In the genomic region with DNA sequence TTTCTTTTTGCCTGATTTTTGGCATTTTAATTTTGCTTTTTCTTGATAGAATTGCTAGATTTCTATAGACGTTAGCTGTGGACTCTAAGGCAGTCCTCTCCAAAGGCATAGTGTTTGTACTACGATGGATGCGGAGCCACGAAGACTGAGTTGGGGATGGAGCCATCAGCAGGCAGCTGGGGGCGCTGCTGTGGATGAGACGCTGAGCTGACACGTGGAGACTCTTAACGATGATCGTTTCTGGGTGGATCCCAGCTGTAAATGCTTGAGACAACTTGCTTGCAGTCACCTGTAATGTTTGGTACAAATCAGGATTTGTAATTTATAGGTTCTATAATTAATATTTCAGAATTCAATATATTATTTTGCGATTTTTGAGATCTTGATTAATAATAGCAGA, we compare ENCODE assay signal across 1 cellular context.
TF ChIP-seq lines count a peak whose summit lies in the region.

No MANE protein-coding gene starts in this region.

TF ChIP-seq in K562, 482 proteins besides CTCF, POLR2A, EP300 and RAD21 (continued from another document and continues in another):
- TF ChIP-seq, protein P1, sequence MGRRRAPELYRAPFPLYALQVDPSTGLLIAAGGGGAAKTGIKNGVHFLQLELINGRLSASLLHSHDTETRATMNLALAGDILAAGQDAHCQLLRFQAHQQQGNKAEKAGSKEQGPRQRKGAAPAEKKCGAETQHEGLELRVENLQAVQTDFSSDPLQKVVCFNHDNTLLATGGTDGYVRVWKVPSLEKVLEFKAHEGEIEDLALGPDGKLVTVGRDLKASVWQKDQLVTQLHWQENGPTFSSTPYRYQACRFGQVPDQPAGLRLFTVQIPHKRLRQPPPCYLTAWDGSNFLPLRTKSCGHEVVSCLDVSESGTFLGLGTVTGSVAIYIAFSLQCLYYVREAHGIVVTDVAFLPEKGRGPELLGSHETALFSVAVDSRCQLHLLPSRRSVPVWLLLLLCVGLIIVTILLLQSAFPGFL (CRISPR knock-in tag; IDR thresholded peaks at IDR 0.05) = no peak
- TF ChIP-seq HNRNPH1 (optimal IDR thresholded peaks at IDR 0.05; ENCODE audit: low read depth, low read length) (no peak), ZFP36 (IDR thresholded peaks at IDR 0.05; ENCODE audit: low read depth, low read length, partially characterized antibody) (no peak), ZSCAN32 (CRISPR knock-in tag; IDR thresholded peaks at IDR 0.05) (no peak), IRF2 (CRISPR knock-in tag; IDR thresholded peaks at IDR 0.05) (no peak), ZBTB8A (IDR thresholded peaks at IDR 0.05; ENCODE audit: partially characterized antibody) (no peak), SPI1 (IDR thresholded peaks at IDR 0.05; ENCODE audit: borderline replicate concordance, low read depth, low read length) (no peak), ZNF696 (CRISPR knock-in tag; conservative IDR thresholded peaks at IDR 0.05) (no peak), HNRNPUL1 (IDR thresholded peaks at IDR 0.05; ENCODE audit: low read length) (no peak), ETV6 (IDR thresholded peaks at IDR 0.05; ENCODE audit: borderline replicate concordance in 1 of 2, low read depth in 2 of 2, low read length in 1 of 2) (no peak), ETV6 (CRISPR knock-in tag; IDR thresholded peaks at IDR 0.05; ENCODE audit: borderline replicate concordance) (no peak), RBM39 (optimal IDR thresholded peaks at IDR 0.05; ENCODE audit: low read depth, low read length) (no peak), ZNF431 (CRISPR knock-in tag; IDR thresholded peaks at IDR 0.05) (no peak), NR2C2 (CRISPR knock-in tag; IDR thresholded peaks at IDR 0.05) (no peak), NR2C2 (tag; IDR thresholded peaks at IDR 0.05) (no peak), HLTF (IDR thresholded peaks at IDR 0.05) (no peak), ZNF444 (CRISPR knock-in tag; IDR thresholded peaks at IDR 0.05) (no peak), SUPT5H (IDR thresholded peaks at IDR 0.05) (no peak), SP1 (CRISPR knock-in tag; IDR thresholded peaks at IDR 0.05) (no peak), ZBTB7A (IDR thresholded peaks at IDR 0.05; ENCODE audit: borderline replicate concordance, control insufficient read depth, low read depth, low read length) (no peak), CREB1 (IDR thresholded peaks at IDR 0.05) (peak; percentile 19; the same call in 1 of the 2 replicates), CREB1 (CRISPR knock-in tag; IDR thresholded peaks at IDR 0.05) (no peak; the same call in 1 of the 2 replicates), POLR3G (IDR thresholded peaks at IDR 0.05; ENCODE audit: extremely low read depth, insufficient read length, insufficient replicate concordance) (no peak), HDAC1 (IDR thresholded peaks at IDR 0.05) (peak in 1 of 2 experiments; percentile 43; a peak in 1 of 4 replicates), ARID2 (IDR thresholded peaks at IDR 0.05) (no peak), SRSF3 (IDR thresholded peaks at IDR 0.05; ENCODE audit: insufficient read depth, low read length) (no peak), KLF10 (CRISPR knock-in tag; IDR thresholded peaks at IDR 0.05) (no peak)
- TF ChIP-seq, protein P2, sequence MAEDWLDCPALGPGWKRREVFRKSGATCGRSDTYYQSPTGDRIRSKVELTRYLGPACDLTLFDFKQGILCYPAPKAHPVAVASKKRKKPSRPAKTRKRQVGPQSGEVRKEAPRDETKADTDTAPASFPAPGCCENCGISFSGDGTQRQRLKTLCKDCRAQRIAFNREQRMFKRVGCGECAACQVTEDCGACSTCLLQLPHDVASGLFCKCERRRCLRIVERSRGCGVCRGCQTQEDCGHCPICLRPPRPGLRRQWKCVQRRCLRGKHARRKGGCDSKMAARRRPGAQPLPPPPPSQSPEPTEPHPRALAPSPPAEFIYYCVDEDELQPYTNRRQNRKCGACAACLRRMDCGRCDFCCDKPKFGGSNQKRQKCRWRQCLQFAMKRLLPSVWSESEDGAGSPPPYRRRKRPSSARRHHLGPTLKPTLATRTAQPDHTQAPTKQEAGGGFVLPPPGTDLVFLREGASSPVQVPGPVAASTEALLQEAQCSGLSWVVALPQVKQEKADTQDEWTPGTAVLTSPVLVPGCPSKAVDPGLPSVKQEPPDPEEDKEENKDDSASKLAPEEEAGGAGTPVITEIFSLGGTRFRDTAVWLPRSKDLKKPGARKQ (CRISPR knock-in tag; IDR thresholded peaks at IDR 0.05) = no peak
- TF ChIP-seq, protein P3, sequence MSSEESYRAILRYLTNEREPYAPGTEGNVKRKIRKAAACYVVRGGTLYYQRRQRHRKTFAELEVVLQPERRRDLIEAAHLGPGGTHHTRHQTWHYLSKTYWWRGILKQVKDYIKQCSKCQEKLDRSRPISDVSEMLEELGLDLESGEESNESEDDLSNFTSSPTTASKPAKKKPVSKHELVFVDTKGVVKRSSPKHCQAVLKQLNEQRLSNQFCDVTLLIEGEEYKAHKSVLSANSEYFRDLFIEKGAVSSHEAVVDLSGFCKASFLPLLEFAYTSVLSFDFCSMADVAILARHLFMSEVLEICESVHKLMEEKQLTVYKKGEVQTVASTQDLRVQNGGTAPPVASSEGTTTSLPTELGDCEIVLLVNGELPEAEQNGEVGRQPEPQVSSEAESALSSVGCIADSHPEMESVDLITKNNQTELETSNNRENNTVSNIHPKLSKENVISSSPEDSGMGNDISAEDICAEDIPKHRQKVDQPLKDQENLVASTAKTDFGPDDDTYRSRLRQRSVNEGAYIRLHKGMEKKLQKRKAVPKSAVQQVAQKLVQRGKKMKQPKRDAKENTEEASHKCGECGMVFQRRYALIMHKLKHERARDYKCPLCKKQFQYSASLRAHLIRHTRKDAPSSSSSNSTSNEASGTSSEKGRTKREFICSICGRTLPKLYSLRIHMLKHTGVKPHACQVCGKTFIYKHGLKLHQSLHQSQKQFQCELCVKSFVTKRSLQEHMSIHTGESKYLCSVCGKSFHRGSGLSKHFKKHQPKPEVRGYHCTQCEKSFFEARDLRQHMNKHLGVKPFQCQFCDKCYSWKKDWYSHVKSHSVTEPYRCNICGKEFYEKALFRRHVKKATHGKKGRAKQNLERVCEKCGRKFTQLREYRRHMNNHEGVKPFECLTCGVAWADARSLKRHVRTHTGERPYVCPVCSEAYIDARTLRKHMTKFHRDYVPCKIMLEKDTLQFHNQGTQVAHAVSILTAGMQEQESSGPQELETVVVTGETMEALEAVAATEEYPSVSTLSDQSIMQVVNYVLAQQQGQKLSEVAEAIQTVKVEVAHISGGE (CRISPR knock-in tag; IDR thresholded peaks at IDR 0.05) = no peak
- TF ChIP-seq, protein P4, sequence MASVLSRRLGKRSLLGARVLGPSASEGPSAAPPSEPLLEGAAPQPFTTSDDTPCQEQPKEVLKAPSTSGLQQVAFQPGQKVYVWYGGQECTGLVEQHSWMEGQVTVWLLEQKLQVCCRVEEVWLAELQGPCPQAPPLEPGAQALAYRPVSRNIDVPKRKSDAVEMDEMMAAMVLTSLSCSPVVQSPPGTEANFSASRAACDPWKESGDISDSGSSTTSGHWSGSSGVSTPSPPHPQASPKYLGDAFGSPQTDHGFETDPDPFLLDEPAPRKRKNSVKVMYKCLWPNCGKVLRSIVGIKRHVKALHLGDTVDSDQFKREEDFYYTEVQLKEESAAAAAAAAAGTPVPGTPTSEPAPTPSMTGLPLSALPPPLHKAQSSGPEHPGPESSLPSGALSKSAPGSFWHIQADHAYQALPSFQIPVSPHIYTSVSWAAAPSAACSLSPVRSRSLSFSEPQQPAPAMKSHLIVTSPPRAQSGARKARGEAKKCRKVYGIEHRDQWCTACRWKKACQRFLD (CRISPR knock-in tag; IDR thresholded peaks at IDR 0.05) = no peak
- TF ChIP-seq, protein P5, sequence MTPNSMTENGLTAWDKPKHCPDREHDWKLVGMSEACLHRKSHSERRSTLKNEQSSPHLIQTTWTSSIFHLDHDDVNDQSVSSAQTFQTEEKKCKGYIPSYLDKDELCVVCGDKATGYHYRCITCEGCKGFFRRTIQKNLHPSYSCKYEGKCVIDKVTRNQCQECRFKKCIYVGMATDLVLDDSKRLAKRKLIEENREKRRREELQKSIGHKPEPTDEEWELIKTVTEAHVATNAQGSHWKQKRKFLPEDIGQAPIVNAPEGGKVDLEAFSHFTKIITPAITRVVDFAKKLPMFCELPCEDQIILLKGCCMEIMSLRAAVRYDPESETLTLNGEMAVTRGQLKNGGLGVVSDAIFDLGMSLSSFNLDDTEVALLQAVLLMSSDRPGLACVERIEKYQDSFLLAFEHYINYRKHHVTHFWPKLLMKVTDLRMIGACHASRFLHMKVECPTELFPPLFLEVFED (CRISPR knock-in tag; conservative IDR thresholded peaks at IDR 0.05) = no peak
- TF ChIP-seq, protein P6, sequence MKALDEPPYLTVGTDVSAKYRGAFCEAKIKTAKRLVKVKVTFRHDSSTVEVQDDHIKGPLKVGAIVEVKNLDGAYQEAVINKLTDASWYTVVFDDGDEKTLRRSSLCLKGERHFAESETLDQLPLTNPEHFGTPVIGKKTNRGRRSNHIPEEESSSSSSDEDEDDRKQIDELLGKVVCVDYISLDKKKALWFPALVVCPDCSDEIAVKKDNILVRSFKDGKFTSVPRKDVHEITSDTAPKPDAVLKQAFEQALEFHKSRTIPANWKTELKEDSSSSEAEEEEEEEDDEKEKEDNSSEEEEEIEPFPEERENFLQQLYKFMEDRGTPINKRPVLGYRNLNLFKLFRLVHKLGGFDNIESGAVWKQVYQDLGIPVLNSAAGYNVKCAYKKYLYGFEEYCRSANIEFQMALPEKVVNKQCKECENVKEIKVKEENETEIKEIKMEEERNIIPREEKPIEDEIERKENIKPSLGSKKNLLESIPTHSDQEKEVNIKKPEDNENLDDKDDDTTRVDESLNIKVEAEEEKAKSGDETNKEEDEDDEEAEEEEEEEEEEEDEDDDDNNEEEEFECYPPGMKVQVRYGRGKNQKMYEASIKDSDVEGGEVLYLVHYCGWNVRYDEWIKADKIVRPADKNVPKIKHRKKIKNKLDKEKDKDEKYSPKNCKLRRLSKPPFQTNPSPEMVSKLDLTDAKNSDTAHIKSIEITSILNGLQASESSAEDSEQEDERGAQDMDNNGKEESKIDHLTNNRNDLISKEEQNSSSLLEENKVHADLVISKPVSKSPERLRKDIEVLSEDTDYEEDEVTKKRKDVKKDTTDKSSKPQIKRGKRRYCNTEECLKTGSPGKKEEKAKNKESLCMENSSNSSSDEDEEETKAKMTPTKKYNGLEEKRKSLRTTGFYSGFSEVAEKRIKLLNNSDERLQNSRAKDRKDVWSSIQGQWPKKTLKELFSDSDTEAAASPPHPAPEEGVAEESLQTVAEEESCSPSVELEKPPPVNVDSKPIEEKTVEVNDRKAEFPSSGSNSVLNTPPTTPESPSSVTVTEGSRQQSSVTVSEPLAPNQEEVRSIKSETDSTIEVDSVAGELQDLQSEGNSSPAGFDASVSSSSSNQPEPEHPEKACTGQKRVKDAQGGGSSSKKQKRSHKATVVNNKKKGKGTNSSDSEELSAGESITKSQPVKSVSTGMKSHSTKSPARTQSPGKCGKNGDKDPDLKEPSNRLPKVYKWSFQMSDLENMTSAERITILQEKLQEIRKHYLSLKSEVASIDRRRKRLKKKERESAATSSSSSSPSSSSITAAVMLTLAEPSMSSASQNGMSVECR (CRISPR knock-in tag; IDR thresholded peaks at IDR 0.05) = peak; percentile 31; the same call in 1 of the 2 replicates
- TF ChIP-seq, protein P7, sequence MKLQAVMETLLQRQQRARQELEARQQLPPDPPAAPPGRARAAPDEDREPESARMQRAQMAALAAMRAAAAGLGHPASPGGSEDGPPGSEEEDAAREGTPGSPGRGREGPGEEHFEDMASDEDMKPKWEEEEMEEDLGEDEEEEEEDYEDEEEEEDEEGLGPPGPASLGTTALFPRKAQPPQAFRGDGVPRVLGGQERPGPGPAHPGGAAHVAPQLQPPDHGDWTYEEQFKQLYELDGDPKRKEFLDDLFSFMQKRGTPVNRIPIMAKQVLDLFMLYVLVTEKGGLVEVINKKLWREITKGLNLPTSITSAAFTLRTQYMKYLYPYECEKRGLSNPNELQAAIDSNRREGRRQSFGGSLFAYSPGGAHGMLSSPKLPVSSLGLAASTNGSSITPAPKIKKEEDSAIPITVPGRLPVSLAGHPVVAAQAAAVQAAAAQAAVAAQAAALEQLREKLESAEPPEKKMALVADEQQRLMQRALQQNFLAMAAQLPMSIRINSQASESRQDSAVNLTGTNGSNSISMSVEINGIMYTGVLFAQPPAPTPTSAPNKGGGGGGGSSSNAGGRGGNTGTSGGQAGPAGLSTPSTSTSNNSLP (IDR thresholded peaks at IDR 0.05; ENCODE audit: borderline replicate concordance, low read depth, low read length) = no peak
- TF ChIP-seq, protein P8, sequence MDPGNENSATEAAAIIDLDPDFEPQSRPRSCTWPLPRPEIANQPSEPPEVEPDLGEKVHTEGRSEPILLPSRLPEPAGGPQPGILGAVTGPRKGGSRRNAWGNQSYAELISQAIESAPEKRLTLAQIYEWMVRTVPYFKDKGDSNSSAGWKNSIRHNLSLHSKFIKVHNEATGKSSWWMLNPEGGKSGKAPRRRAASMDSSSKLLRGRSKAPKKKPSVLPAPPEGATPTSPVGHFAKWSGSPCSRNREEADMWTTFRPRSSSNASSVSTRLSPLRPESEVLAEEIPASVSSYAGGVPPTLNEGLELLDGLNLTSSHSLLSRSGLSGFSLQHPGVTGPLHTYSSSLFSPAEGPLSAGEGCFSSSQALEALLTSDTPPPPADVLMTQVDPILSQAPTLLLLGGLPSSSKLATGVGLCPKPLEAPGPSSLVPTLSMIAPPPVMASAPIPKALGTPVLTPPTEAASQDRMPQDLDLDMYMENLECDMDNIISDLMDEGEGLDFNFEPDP (CRISPR knock-in tag; IDR thresholded peaks at IDR 0.05) = no peak
- TF ChIP-seq, protein P9, sequence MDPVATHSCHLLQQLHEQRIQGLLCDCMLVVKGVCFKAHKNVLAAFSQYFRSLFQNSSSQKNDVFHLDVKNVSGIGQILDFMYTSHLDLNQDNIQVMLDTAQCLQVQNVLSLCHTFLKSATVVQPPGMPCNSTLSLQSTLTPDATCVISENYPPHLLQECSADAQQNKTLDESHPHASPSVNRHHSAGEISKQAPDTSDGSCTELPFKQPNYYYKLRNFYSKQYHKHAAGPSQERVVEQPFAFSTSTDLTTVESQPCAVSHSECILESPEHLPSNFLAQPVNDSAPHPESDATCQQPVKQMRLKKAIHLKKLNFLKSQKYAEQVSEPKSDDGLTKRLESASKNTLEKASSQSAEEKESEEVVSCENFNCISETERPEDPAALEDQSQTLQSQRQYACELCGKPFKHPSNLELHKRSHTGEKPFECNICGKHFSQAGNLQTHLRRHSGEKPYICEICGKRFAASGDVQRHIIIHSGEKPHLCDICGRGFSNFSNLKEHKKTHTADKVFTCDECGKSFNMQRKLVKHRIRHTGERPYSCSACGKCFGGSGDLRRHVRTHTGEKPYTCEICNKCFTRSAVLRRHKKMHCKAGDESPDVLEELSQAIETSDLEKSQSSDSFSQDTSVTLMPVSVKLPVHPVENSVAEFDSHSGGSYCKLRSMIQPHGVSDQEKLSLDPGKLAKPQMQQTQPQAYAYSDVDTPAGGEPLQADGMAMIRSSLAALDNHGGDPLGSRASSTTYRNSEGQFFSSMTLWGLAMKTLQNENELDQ (CRISPR knock-in tag; IDR thresholded peaks at IDR 0.05; ENCODE audit: borderline replicate concordance) = no peak
